ENCODE assay signal across 1 cellular context in the genomic region with DNA sequence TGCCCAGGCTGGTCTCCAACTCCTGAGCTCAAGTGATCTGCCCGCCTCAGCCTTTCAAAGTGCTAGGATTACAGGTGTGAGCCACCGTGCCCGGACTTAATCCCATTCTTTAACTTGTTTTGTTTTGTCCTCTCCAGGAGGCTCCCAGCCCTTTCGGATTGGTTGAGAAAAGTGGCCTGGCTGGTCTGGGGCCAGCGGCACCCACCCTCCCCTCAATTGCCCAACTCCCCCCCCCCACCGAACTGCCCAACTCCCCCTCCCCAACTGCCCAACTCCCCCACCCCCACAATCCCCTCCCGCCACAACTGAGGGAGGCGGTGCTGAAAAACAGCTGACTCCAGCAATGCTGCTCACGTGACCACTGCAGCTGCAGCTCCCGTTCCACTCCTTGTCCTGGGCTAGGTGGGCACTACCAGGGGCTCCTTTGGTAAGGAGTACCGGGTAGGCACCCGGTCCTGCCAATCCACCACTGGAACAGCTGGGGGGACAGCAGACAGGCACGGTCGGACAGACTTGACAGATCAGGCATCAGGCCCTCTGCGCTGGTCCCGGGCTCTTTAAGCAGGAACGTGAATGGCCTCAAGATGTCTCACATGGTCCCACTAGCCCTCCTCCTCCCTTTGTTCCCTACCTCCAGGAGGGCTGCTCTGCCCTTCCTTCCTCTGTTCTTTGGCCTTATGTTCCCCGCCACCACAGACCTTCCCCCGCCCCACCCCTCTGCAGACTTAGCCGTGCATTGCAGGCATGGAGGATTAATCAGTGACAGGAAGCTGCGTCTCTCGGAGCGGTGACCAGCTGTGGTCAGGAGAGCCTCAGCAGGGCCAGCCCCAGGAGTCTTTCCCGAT.
TF ChIP-seq lines count a peak whose summit lies in the region.

A gene (plus strand): TSS at position 720 of the 845 bp plus-strand sequence. CDS start 158 bp downstream, outside the sequence.

TF ChIP-seq in K562, 482 proteins besides CTCF, POLR2A, EP300 and RAD21 (continued from another document):
- TF ChIP-seq, protein P1, sequence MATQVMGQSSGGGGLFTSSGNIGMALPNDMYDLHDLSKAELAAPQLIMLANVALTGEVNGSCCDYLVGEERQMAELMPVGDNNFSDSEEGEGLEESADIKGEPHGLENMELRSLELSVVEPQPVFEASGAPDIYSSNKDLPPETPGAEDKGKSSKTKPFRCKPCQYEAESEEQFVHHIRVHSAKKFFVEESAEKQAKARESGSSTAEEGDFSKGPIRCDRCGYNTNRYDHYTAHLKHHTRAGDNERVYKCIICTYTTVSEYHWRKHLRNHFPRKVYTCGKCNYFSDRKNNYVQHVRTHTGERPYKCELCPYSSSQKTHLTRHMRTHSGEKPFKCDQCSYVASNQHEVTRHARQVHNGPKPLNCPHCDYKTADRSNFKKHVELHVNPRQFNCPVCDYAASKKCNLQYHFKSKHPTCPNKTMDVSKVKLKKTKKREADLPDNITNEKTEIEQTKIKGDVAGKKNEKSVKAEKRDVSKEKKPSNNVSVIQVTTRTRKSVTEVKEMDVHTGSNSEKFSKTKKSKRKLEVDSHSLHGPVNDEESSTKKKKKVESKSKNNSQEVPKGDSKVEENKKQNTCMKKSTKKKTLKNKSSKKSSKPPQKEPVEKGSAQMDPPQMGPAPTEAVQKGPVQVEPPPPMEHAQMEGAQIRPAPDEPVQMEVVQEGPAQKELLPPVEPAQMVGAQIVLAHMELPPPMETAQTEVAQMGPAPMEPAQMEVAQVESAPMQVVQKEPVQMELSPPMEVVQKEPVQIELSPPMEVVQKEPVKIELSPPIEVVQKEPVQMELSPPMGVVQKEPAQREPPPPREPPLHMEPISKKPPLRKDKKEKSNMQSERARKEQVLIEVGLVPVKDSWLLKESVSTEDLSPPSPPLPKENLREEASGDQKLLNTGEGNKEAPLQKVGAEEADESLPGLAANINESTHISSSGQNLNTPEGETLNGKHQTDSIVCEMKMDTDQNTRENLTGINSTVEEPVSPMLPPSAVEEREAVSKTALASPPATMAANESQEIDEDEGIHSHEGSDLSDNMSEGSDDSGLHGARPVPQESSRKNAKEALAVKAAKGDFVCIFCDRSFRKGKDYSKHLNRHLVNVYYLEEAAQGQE (CRISPR knock-in tag; IDR thresholded peaks at IDR 0.05; ENCODE audit: low read depth) = no peak
- TF ChIP-seq, protein P2, sequence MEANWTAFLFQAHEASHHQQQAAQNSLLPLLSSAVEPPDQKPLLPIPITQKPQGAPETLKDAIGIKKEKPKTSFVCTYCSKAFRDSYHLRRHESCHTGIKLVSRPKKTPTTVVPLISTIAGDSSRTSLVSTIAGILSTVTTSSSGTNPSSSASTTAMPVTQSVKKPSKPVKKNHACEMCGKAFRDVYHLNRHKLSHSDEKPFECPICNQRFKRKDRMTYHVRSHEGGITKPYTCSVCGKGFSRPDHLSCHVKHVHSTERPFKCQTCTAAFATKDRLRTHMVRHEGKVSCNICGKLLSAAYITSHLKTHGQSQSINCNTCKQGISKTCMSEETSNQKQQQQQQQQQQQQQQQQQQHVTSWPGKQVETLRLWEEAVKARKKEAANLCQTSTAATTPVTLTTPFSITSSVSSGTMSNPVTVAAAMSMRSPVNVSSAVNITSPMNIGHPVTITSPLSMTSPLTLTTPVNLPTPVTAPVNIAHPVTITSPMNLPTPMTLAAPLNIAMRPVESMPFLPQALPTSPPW (CRISPR knock-in tag; IDR thresholded peaks at IDR 0.05) = peak; percentile 61; the same call in 1 of the 2 replicates
- TF ChIP-seq POLR2G (IDR thresholded peaks at IDR 0.05; ENCODE audit: low read depth, low read length) (peak; percentile 40; the same call in 1 of the 2 replicates), HLTF (IDR thresholded peaks at IDR 0.05) (no peak), LEF1 (IDR thresholded peaks at IDR 0.05) (0 out of 2 replicates have a peak, but pooled peaks have one; percentile 14), ZNF3 (CRISPR knock-in tag; IDR thresholded peaks at IDR 0.05) (no peak), HNRNPK (IDR thresholded peaks at IDR 0.05; ENCODE audit: low read depth, low read length, poor library complexity, severe bottlenecking) (no peak), SNIP1 (IDR thresholded peaks at IDR 0.05; ENCODE audit: low read depth) (no peak), C11orf30 (IDR thresholded peaks at IDR 0.05; ENCODE audit: low read depth) (peak; percentile 75)
